ENCODE assay signal across 1 cellular context in genomic region chr22:20581503-20582170, GRCh38.
TF ChIP-seq lines count a peak whose summit lies in the region.

No MANE protein-coding gene starts in this region.

TF ChIP-seq in IMR-90, 13 proteins besides CTCF, POLR2A, EP300 and RAD21 (continued from another document):
- TF ChIP-seq, protein P1, sequence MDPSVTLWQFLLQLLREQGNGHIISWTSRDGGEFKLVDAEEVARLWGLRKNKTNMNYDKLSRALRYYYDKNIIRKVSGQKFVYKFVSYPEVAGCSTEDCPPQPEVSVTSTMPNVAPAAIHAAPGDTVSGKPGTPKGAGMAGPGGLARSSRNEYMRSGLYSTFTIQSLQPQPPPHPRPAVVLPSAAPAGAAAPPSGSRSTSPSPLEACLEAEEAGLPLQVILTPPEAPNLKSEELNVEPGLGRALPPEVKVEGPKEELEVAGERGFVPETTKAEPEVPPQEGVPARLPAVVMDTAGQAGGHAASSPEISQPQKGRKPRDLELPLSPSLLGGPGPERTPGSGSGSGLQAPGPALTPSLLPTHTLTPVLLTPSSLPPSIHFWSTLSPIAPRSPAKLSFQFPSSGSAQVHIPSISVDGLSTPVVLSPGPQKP (IDR thresholded peaks at IDR 0.05; ENCODE audit: borderline replicate concordance, low read depth, low read length) = no peak
- TF ChIP-seq USF2 (IDR thresholded peaks at IDR 0.05; ENCODE audit: low read depth, low read length) (no peak), RFX5 (IDR thresholded peaks at IDR 0.05; ENCODE audit: low read depth, low read length) (no peak), SMC3 (IDR thresholded peaks at IDR 0.05; ENCODE audit: low read depth, low read length) (no peak), FOS (IDR thresholded peaks at IDR 0.05; ENCODE audit: low read depth, low read length) (no peak), BHLHE40 (IDR thresholded peaks at IDR 0.05; ENCODE audit: low read depth, low read length) (no peak), MAZ (IDR thresholded peaks at IDR 0.05; ENCODE audit: borderline replicate concordance, low read depth, low read length) (no peak), MXI1 (IDR thresholded peaks at IDR 0.05; ENCODE audit: borderline replicate concordance, low read depth, low read length) (no peak), RCOR1 (IDR thresholded peaks at IDR 0.05; ENCODE audit: insufficient replicate concordance, low read length) (no peak), MAFK (IDR thresholded peaks at IDR 0.05; ENCODE audit: low read depth, low read length) (no peak), NFE2L2 (IDR thresholded peaks at IDR 0.05; ENCODE audit: low read depth, low read length) (no peak), CHD1 (IDR thresholded peaks at IDR 0.05; ENCODE audit: low read depth, low read length) (no peak)
